ENCODE assay signal across 8 cellular contexts in the genomic region with DNA sequence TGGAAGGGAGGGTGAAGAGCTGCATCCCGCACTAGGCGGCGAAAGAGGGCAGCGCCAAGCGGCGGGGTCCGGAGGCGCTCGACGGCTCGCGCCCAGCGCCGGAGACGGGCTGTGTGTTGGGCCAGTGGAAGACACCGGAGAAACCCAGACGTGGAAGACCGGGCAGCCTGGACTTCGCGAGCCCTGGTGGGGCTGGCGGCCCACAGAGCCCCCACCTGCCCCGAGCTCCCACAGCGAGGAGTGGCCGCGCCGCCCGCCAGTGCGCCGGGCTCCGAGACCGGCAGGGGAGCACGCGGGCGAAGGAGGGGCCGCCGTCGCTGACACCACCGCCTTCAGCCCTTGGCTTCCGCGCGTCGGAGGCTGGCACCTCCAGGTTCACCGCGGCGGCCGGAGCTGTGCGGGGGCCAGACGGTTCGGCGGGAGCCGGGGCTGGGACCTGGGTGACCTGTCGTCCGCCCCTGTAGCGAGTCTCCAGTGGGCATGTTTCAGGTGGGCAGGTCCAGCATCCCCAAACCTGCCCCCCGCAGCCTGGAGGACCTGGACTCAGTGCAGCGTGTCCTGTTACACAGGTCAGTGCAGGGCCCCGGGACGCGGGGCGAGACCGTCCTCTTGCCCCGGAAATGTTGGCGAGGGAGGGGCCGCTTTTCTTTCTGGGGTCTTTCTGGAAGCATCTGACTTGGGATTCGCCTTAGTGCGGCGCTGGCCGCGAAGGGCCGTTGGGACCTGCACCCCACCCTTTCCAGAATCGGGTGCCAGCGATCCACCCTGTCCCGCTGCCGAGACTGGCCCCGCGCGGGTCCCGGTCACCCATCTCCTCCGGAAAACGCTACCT. TPM values are rescaled to one million over a fixed set of nuclear protein-coding genes. Genes with fewer than 3 reads are reported as not detected.
DNase-seq lines count a peak whose midpoint lies in the region; ATAC-seq and TF ChIP-seq lines count a peak whose summit lies in the region.

No MANE protein-coding gene starts in this region.

- dilution Hi-C loops in mammary epithelial cell (cut with HindIII; ENCODE audit: low sequenced_read_pairs), result no loop called here

- DNase-seq in activated T-cell treated with anti-CD3 and anti-CD28 coated beads, Interleukin-2, amount 50 U/mL, for 4 hours, result no peak
- DNase-seq in activated T-cell treated with anti-CD3 and anti-CD28 coated beads for 4 hours (no peak), NCI-H1092 (lab: John Stamatoyannopoulos, UW) (peak; percentile 27), mammary epithelial cell (peak; percentile 64), NCI-H187 treated with DMSO at 0.1 percent for 48 hours (lab: John Stamatoyannopoulos, UW) (no peak)

- no peaks in the 10 kb centered on the region for H3K79me2 ChIP-seq in mammary epithelial cell (ENCODE audit: insufficient read depth, low read length)

- H3K27me3 ChIP-seq in mammary epithelial cell (ENCODE audit: insufficient read depth, low read length) (no peaks in the 10 kb centered on the region), layer of hippocampus (ENCODE audit: control insufficient read depth, insufficient read depth, low read length) (peaks cover 2% of the 10 kb centered on the region)

- no peaks in the 10 kb centered on the region for H3K9me3 Mint-ChIP-seq in activated T-cell treated with anti-CD3 and anti-CD28 coated beads, Interleukin-2, amount 50 U/mL, for 4 hours
- H3K9me3 Mint-ChIP-seq in stimulated activated memory B cell treated with anti-CD40 and anti-IgM and Interleukin-4, amounts not matched to agents 10 μg/mL and 1 μg/mL and 100 μg/mL, for 72 hours, result no peaks in the 10 kb centered on the region

- no peaks in the 10 kb centered on the region for H3K4me1 ChIP-seq in mammary epithelial cell (ENCODE audit: insufficient read depth, low read length)

- H4K20me1 ChIP-seq in mammary epithelial cell (ENCODE audit: insufficient read depth, low read length), result no peaks in the 10 kb centered on the region

- BruUV-seq in mammary epithelial cell (replicated peaks; lab: Mats Ljungman, UMichigan), result no TSS peak

- peaks cover 39% of the 10 kb centered on the region for H3K27me3 Mint-ChIP-seq in activated T-cell treated with anti-CD3 and anti-CD28 coated beads, Interleukin-2, amount 50 U/mL, for 4 hours (ENCODE audit: low read depth)
- H3K27me3 Mint-ChIP-seq in stimulated activated memory B cell treated with anti-CD40 and anti-IgM and Interleukin-4, amounts not matched to agents 10 μg/mL and 1 μg/mL and 100 μg/mL, for 72 hours, result peaks cover 40% of the 10 kb centered on the region

- H3K9ac ChIP-seq in mammary epithelial cell (ENCODE audit: insufficient read depth, low read length), result peak overlapping the region; percentile 66

- peak overlapping the region; percentile 80 for H3K4me2 ChIP-seq in mammary epithelial cell (ENCODE audit: insufficient read depth, low read depth, low read length)

- H3K27ac ChIP-seq in mammary epithelial cell (ENCODE audit: insufficient read depth, low read depth, low read length) (peak overlapping the region; percentile 47), layer of hippocampus (ENCODE audit: low read depth, low read length) (peak overlapping the region; percentile 78)

- peaks cover 3% of the 10 kb centered on the region for H3K9me3 ChIP-seq in mammary epithelial cell (replicated peaks; ENCODE audit: insufficient read depth, low read length)

- peak overlapping the region; percentile 44 for H3K4me3 Mint-ChIP-seq in activated T-cell treated with anti-CD3 and anti-CD28 coated beads, Interleukin-2, amount 50 U/mL, for 4 hours
- H3K4me3 Mint-ChIP-seq in stimulated activated memory B cell treated with anti-CD40 and anti-IgM and Interleukin-4, amounts not matched to agents 10 μg/mL and 1 μg/mL and 100 μg/mL, for 72 hours, result no peak overlapping the region

- H3K4me1 Mint-ChIP-seq in activated T-cell treated with anti-CD3 and anti-CD28 coated beads, Interleukin-2, amount 50 U/mL, for 4 hours (ENCODE audit: low read depth), result peaks cover 6% of the 10 kb centered on the region
- no peaks in the 10 kb centered on the region for H3K4me1 Mint-ChIP-seq in stimulated activated memory B cell treated with anti-CD40 and anti-IgM and Interleukin-4, amounts not matched to agents 10 μg/mL and 1 μg/mL and 100 μg/mL, for 72 hours

- no peaks in the 10 kb centered on the region for H3K36me3 ChIP-seq in mammary epithelial cell (ENCODE audit: insufficient read depth, low read length)

- CTCF ChIA-PET in mammary epithelial cell (lab: Charles Lee; ENCODE audit: low non-redundant PET), result interaction anchor here (0.7 to 1.0 kb wide), 2 partner anchors 10 to 66 kb away, joined by 3 read pairs; partner anchors contain the start of gene INTU

- 3% methylated on average over 25 of the region's 80 CpGs for WGBS in mammary epithelial cell (ENCODE audit: low coverage, missing lambda C conversion rate)

- no peaks in the 10 kb centered on the region for H3K36me3 Mint-ChIP-seq in activated T-cell treated with anti-CD3 and anti-CD28 coated beads, Interleukin-2, amount 50 U/mL, for 4 hours (ENCODE audit: insufficient read depth)
- no peaks in the 10 kb centered on the region for H3K36me3 Mint-ChIP-seq in stimulated activated memory B cell treated with anti-CD40 and anti-IgM and Interleukin-4, amounts not matched to agents 10 μg/mL and 1 μg/mL and 100 μg/mL, for 72 hours

- peak overlapping the region; percentile 100 for H2AFZ ChIP-seq in mammary epithelial cell (ENCODE audit: low read depth, low read length)

- in situ Hi-C loops in mammary epithelial cell (cut with MboI; ENCODE audit: low sequenced_read_pairs in 2 of 2), result no loop called here

- ATAC-seq in activated T-cell treated with anti-CD3 and anti-CD28 coated beads, Interleukin-2, amount 50 U/mL, for 4 hours, result peak; percentile 58 to 69
- ATAC-seq in stimulated activated memory B cell treated with anti-CD40 and anti-IgM and Interleukin-4, amounts not matched to agents 10 μg/mL and 1 μg/mL and 100 μg/mL, for 72 hours, result peak; percentile 39
- ATAC-seq in HG03196 (IDR thresholded peaks at IDR 0.05; ENCODE audit: unreplicated experiment), result no peak

- peak overlapping the region; percentile 82 to 91 (median 85) for H3K4me3 ChIP-seq in mammary epithelial cell (replicated peaks in 1 of 3; ENCODE audit: insufficient read depth in 1 of 3, low read depth in 2 of 3, low read length in 3 of 3)

- intact Hi-C loops in mammary epithelial cell (cut with micrococcal nuclease), result loop anchor here (1.0 to 5.0 kb wide), 4 partner anchors 86 to 258 kb away; partner anchors contain the start of genes HSPA4L and PLK4

- H3K27ac Mint-ChIP-seq in stimulated activated memory B cell treated with anti-CD40 and anti-IgM and Interleukin-4, amounts not matched to agents 10 μg/mL and 1 μg/mL and 100 μg/mL, for 72 hours, result no peak overlapping the region

- TF ChIP-seq CTCF in mammary epithelial cell (conservative IDR thresholded peaks at IDR 0.05 in 1 of 2, IDR thresholded peaks at IDR 0.05 in 1 of 2; ENCODE audit: extremely low read depth in 1 of 2, insufficient read depth in 1 of 2, low read depth in 1 of 2, low read length in 2 of 2), result peak; percentile 5 to 46

RNA-seq across cellular contexts. Expression of gene INTU, which starts 9.6 kb away (rescaled TPM):
- total RNA-seq in activated T-cell treated with anti-CD3 and anti-CD28 coated beads, Interleukin-2, amount 50 U/mL, for 4 hours, result under 1 TPM; 0.03 to 0.43 (median 0.24) TPM
- 10 to 100 TPM in 1 of 2 donors, 1 to 10 TPM in 1; 6.3 to 25.5 TPM for total RNA-seq in mammary epithelial cell
- 1.8 TPM for polyA plus RNA-seq in mammary epithelial cell
- polyA minus RNA-seq in mammary epithelial cell, result 9.0 TPM

Comparison
In these comparisons a context has a peak if more than half of its experiments do, and no peak if none do; other contexts are left out.
1. DNase-seq: peak in NCI-H1092 (single experiment) and mammary epithelial cell (single experiment); none in activated T-cell treated with anti-CD3 and anti-CD28 coated beads, Interleukin-2, amount 50 U/mL, for 4 hours (single experiment), activated T-cell treated with anti-CD3 and anti-CD28 coated beads for 4 hours (single experiment) and NCI-H187 treated with DMSO at 0.1 percent for 48 hours (single experiment).
2. RNA of gene INTU, which starts 9.6 kb away (total RNA-seq): 6.3 to 25.5 TPM in mammary epithelial cell; 0.03 to 0.43 TPM in activated T-cell treated with anti-CD3 and anti-CD28 coated beads, Interleukin-2, amount 50 U/mL, for 4 hours; every median in the first group is over 4 times any median in the second.